In genomic region chr22:23751441-23751996, GRCh38 we compare ENCODE assay signal across 8 cellular contexts. TPM values are rescaled to one million over a fixed set of nuclear protein-coding genes. Genes with fewer than 3 reads are reported as not detected.
DNase-seq lines count a peak whose midpoint lies in the region; ATAC-seq, FAIRE-seq and TF ChIP-seq lines count a peak whose summit lies in the region.

No MANE protein-coding gene starts in this region.

- H3K36me3 Mint-ChIP-seq in activated CD4-positive, alpha-beta T cell treated with anti-CD3 and anti-CD28 coated beads, Interleukin-2, amount 10 ng/mL, durations not matched to agents 24 days and 14 days (ENCODE audit: low read depth), result no peaks in the 10 kb centered on the region

- no peaks in the 10 kb centered on the region for H3K9me3 ChIP-seq in thymus (ENCODE audit: control insufficient read depth)

- no peak for FAIRE-seq in bronchial epithelial cell (lab: Jason Lieb, UNC)

- H3K4me3 Mint-ChIP-seq in activated CD4-positive, alpha-beta T cell treated with anti-CD3 and anti-CD28 coated beads, Interleukin-2, amount 10 ng/mL, durations not matched to agents 24 days and 14 days, result peak overlapping the region; percentile 79

- TF ChIP-seq EP300 in Ishikawa (IDR thresholded peaks at IDR 0.05; ENCODE audit: borderline replicate concordance), result peak; percentile 29; the same call in 1 of the 2 replicates

- H3K4me3 ChIP-seq in bronchial epithelial cell (ENCODE audit: low read depth, low read length), result peak overlapping the region; percentile 70
- peak overlapping the region; percentile 84 for H3K4me3 ChIP-seq in thymus (ENCODE audit: low read length)

- no peak for DNase-seq in activated CD4-positive, alpha-beta T cell treated with anti-CD3 and anti-CD28 coated beads, Interleukin-2, amount 10 ng/mL, durations not matched to agents 24 days and 14 days
- no peak for DNase-seq in activated CD4-positive, alpha-beta T cell treated with anti-CD3 and anti-CD28 coated beads, Interleukin-2, amount 50 U/mL, for 4 hours
- DNase-seq in bronchial epithelial cell (ENCODE audit: low read depth), result peak; percentile 11
- peak; percentile 57 for DNase-seq in left lobe of liver (ENCODE audit: low spot score)
- DNase-seq in DMS 273 (lab: John Stamatoyannopoulos, UW; ENCODE audit: unreplicated experiment), result no peak

- WGBS in thymus, result 35% methylated on average over 22 of the region's 22 CpGs

- H3K27ac Mint-ChIP-seq in activated CD4-positive, alpha-beta T cell treated with anti-CD3 and anti-CD28 coated beads, Interleukin-2, amount 10 ng/mL, durations not matched to agents 24 days and 14 days, result peak overlapping the region; percentile 37

- ATAC-seq in left lobe of liver (peak; percentile 42), HG02623 (IDR thresholded peaks at IDR 0.05; ENCODE audit: unreplicated experiment) (no peak)

- no peak for TF ChIP-seq RAD21 in Ishikawa (IDR thresholded peaks at IDR 0.05; ENCODE audit: low read depth)

- peaks cover 9% of the 10 kb centered on the region for H3K4me1 ChIP-seq in thymus (ENCODE audit: control insufficient read depth, insufficient read depth, low read length)

- no peak for TF ChIP-seq CTCF in bronchial epithelial cell (IDR thresholded peaks at IDR 0.05; ENCODE audit: insufficient read depth, low read length, severe bottlenecking)

- H3K27me3 ChIP-seq in bronchial epithelial cell (ENCODE audit: control insufficient read depth, insufficient read depth, low read length) (no peaks in the 10 kb centered on the region), thymus (ENCODE audit: control insufficient read depth, insufficient read depth) (no peaks in the 10 kb centered on the region)

- peaks cover 5% of the 10 kb centered on the region for H3K27me3 Mint-ChIP-seq in activated CD4-positive, alpha-beta T cell treated with anti-CD3 and anti-CD28 coated beads, Interleukin-2, amount 10 ng/mL, durations not matched to agents 24 days and 14 days

- intact Hi-C loops in activated CD4-positive, alpha-beta T cell treated with anti-CD3 and anti-CD28 coated beads, Interleukin-2, amount 10 ng/mL, durations not matched to agents 24 days and 14 days (cut with micrococcal nuclease), result loop anchor here (5.0 kb wide), 1 partner anchor 44 kb away; no protein-coding TSS in a partner anchor

- H3K9me3 Mint-ChIP-seq in activated CD4-positive, alpha-beta T cell treated with anti-CD3 and anti-CD28 coated beads, Interleukin-2, amount 10 ng/mL, durations not matched to agents 24 days and 14 days, result no peaks in the 10 kb centered on the region

- peaks cover 15% of the 10 kb centered on the region for H3K4me1 Mint-ChIP-seq in activated CD4-positive, alpha-beta T cell treated with anti-CD3 and anti-CD28 coated beads, Interleukin-2, amount 10 ng/mL, durations not matched to agents 24 days and 14 days

- H3K36me3 ChIP-seq in bronchial epithelial cell (ENCODE audit: control insufficient read depth, insufficient read depth, low read length) (no peaks in the 10 kb centered on the region), thymus (ENCODE audit: control insufficient read depth, insufficient read depth) (no peaks in the 10 kb centered on the region)

- peak overlapping the region; percentile 91 for H3K27ac ChIP-seq in thymus (ENCODE audit: low read depth)

TF ChIP-seq in Ishikawa, 13 proteins besides CTCF, POLR2A, EP300 and RAD21:
- TF ChIP-seq REST (IDR thresholded peaks at IDR 0.05; ENCODE audit: low read depth), result no peak
- peak; percentile 19; the same call in 1 of the 2 replicates for TF ChIP-seq TAF1 (IDR thresholded peaks at IDR 0.05; ENCODE audit: low read depth)

RNA-seq across cellular contexts. Expression of gene ZNF70, which starts 0.6 kb away (rescaled TPM):
- total RNA-seq in activated CD4-positive, alpha-beta T cell treated with anti-CD3 and anti-CD28 coated beads, Interleukin-2, amount 10 ng/mL, durations not matched to agents 24 days and 14 days, result 2.5 and 2.6 TPM in 2 replicates
- total RNA-seq in bronchial epithelial cell (1.3 TPM in 2 replicates), left lobe of liver (0.96 TPM)
- 1.7 TPM for polyA plus RNA-seq in thymus

RNA-seq across cellular contexts. Expression of gene VPREB3, which starts 2.7 kb away (rescaled TPM):
- total RNA-seq in activated CD4-positive, alpha-beta T cell treated with anti-CD3 and anti-CD28 coated beads, Interleukin-2, amount 10 ng/mL, durations not matched to agents 24 days and 14 days, result not detected in 2 replicates
- total RNA-seq in bronchial epithelial cell, result not detected in 2 replicates
- 0.40 TPM for total RNA-seq in left lobe of liver
- 11.4 TPM for polyA plus RNA-seq in thymus

RNA-seq across cellular contexts. Expression of gene C22orf15, which starts 11.3 kb away (rescaled TPM):
- total RNA-seq in activated CD4-positive, alpha-beta T cell treated with anti-CD3 and anti-CD28 coated beads, Interleukin-2, amount 10 ng/mL, durations not matched to agents 24 days and 14 days, result 0.16 and 0.19 TPM in 2 replicates
- not detected in 2 replicates for total RNA-seq in bronchial epithelial cell
- total RNA-seq in left lobe of liver, result not detected
- 1.3 TPM for polyA plus RNA-seq in thymus

RNA-seq across cellular contexts. Expression of gene CHCHD10, which starts 16.3 kb away (rescaled TPM):
- total RNA-seq in activated CD4-positive, alpha-beta T cell treated with anti-CD3 and anti-CD28 coated beads, Interleukin-2, amount 10 ng/mL, durations not matched to agents 24 days and 14 days, result 122 and 126 TPM in 2 replicates
- total RNA-seq in bronchial epithelial cell (4.5 and 11.5 TPM in 2 replicates), left lobe of liver (320 TPM)
- polyA plus RNA-seq in thymus, result 64.0 TPM

RNA-seq across cellular contexts. Expression of gene MMP11, which starts 21.1 kb away (rescaled TPM):
- total RNA-seq in activated CD4-positive, alpha-beta T cell treated with anti-CD3 and anti-CD28 coated beads, Interleukin-2, amount 10 ng/mL, durations not matched to agents 24 days and 14 days, result 0.50 and 0.70 TPM in 2 replicates
- total RNA-seq in bronchial epithelial cell (0.38 and 0.53 TPM in 2 replicates), left lobe of liver (0.38 TPM)
- polyA plus RNA-seq in thymus, result 3.8 TPM

Comparison
In these comparisons a context has a peak if more than half of its experiments do, and no peak if none do; other contexts are left out.
1. DNase-seq: peak in bronchial epithelial cell (single experiment) and left lobe of liver (single experiment); none in activated CD4-positive, alpha-beta T cell treated with anti-CD3 and anti-CD28 coated beads, Interleukin-2, amount 10 ng/mL, durations not matched to agents 24 days and 14 days (single experiment), activated CD4-positive, alpha-beta T cell treated with anti-CD3 and anti-CD28 coated beads, Interleukin-2, amount 50 U/mL, for 4 hours (0 of 2) and DMS 273 (single experiment).